In genomic region chrX:31287861-31288260, GRCh38 we compare ENCODE assay signal across 16 cellular contexts.
"Had no signal": no experiment of that assay in that cellular context is flagged by ENCODE, and none has a peak within 500 bp of the region (broad histone marks: within the 10 kb centered on the region; RNA-seq: fewer than 3 reads in every experiment).

No MANE protein-coding gene starts in this region.

- ATAC-seq: gastrocnemius medialis; left colon; naive thymus-derived CD8-positive, alpha-beta T cell; psoas muscle; sciatic nerve had no signal

- DNase-seq: cerebellar nuclear complex; effector CD4-positive, alpha-beta T cell; endodermal cell; gastrocnemius medialis; glutamatergic neuron; immature natural killer cell; kidney; left colon; mammary epithelial cell; naive thymus-derived CD8-positive, alpha-beta T cell; psoas muscle; retina; stimulated activated CD4-positive, alpha-beta T cell treated with anti-CD3 and anti-CD28 coated beads, Interleukin-12 subunit alpha, Interleukin-12 subunit beta, amount 100 ng/mL, for 4 hours; stimulated activated naive CD4-positive, alpha-beta T cell treated with Interleukin-2 at 50 U/mL for 16 hours; trophoblast cell had no signal
